ENCODE assay signal across 17 cellular contexts in the genomic region with DNA sequence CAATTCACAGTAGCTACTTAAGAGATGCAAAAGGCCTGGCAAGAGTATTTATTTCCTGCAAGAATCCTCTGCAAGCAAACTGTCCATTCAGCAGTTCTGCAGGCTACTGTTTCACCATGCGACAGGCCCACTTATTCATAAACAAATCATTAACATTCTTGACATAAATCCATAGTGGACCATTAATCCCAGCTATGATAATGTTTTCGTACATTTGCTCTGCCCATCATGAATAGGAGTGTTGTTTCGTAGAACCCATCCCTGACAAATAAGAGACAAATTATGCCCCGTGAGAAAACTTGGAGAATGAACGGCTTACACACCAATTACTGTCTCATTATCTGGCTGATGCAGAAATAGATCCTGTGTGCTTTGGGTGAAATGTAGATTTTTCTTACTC.
DNase-seq lines count a peak whose midpoint lies in the region; ATAC-seq and TF ChIP-seq lines count a peak whose summit lies in the region.
"Had no signal": no experiment of that assay in that cellular context is flagged by ENCODE, and none has a peak within 500 bp of the region (broad histone marks: within the 10 kb centered on the region; RNA-seq: fewer than 3 reads in every experiment).

No MANE protein-coding gene starts in this region.

- no peaks in the 10 kb centered on the region for H4K20me1 ChIP-seq in neural cell (ENCODE audit: insufficient read depth)

- no peaks in the 10 kb centered on the region for H3K27me3 ChIP-seq in neural cell (ENCODE audit: insufficient read depth, low read depth, low read length)
- H3K27me3 ChIP-seq: BE2C had no signal

- no peak overlapping the region for H3K9ac ChIP-seq in neural cell (ENCODE audit: low read length)

- ATAC-seq in HG02610 (IDR thresholded peaks at IDR 0.05; ENCODE audit: unreplicated experiment) = no peak
- ATAC-seq: Panc1 had no signal

- H2AFZ ChIP-seq in neural cell (ENCODE audit: low read depth, low read length) = no peak overlapping the region

- no peaks in the 10 kb centered on the region for H3K36me3 ChIP-seq in neural cell (ENCODE audit: insufficient read depth, low read length)
- H3K36me3 ChIP-seq: BE2C had no signal

- no peak for TF ChIP-seq RAD21 in neural cell (conservative IDR thresholded peaks at IDR 0.05)

- peak; percentile 65 for TF ChIP-seq EP300 in neural cell (conservative IDR thresholded peaks at IDR 0.05; ENCODE audit: poor library complexity, severe bottlenecking)

- H3K9me2 ChIP-seq in neural cell (ENCODE audit: insufficient read depth, low read length) = no peaks in the 10 kb centered on the region

- peak overlapping the region; percentile 32 for H3K27ac ChIP-seq in neural cell (ENCODE audit: low read length)
- H3K27ac ChIP-seq: SK-N-MC had no signal

- no peaks in the 10 kb centered on the region for H3F3A ChIP-seq in neural cell (ENCODE audit: insufficient read depth, low read length, poor library complexity, severe bottlenecking)

- no peaks in the 10 kb centered on the region for H3K9me3 ChIP-seq in neural cell (ENCODE audit: low read length)
- H3K9me3 ChIP-seq: BE2C had no signal

- peak; percentile 3 for DNase-seq in Ammon's horn (ENCODE audit: low spot score)
- peak; percentile 62 for DNase-seq in NCI-H748 (lab: John Stamatoyannopoulos, UW; ENCODE audit: unreplicated experiment)
- peak; percentile 42 for DNase-seq in fibroblast of villous mesenchyme (ENCODE audit: low read depth)
- no peak for DNase-seq in SW 1271 (lab: John Stamatoyannopoulos, UW)
- no peak for DNase-seq in activated CD4-positive, alpha-beta T cell treated with anti-CD3 and anti-CD28 coated beads, Interleukin-2, amount 50 U/mL, for 1 hour
- DNase-seq in effector CD8-positive, alpha-beta T cell (lab: John Stamatoyannopoulos, UW) = no peak
- DNase-seq: BE2C; CD4-positive, alpha-beta T cell; DMS79 treated with DMSO at 0.1 percent for 48 hours; H9; NCI-H187 treated with DMSO at 0.1 percent for 48 hours; NCI-H2171 treated with DMSO at 0.1 percent for 48 hours; NCI-H446 treated with DMSO at 0.1 percent for 48 hours had no signal

- no peaks in the 10 kb centered on the region for H3K79me2 ChIP-seq in neural cell (replicated peaks; ENCODE audit: insufficient read depth, low read length)

- TF ChIP-seq CTCF in fibroblast of villous mesenchyme (IDR thresholded peaks at IDR 0.05; ENCODE audit: insufficient read depth, low read depth, low read length) (no peak), neural cell (IDR thresholded peaks at IDR 0.05; ENCODE audit: poor library complexity, severe bottlenecking) (no peak)

- H3K4me2 ChIP-seq in neural cell (ENCODE audit: low read length) = peak overlapping the region; percentile 16

- H3K4me3 ChIP-seq in fibroblast of villous mesenchyme (ENCODE audit: low read depth, low read length) (no peak overlapping the region), neural cell (ENCODE audit: low read length) (peak overlapping the region; percentile 36)
- H3K4me3 ChIP-seq: SK-N-MC had no signal

TF ChIP-seq in neural cell, 6 proteins besides CTCF, POLR2A, EP300 and RAD21:
- no peak for TF ChIP-seq TAF1 (IDR thresholded peaks at IDR 0.05; ENCODE audit: low read depth)
- TF ChIP-seq POLR2AphosphoS5 (IDR thresholded peaks at IDR 0.05) = peak; percentile 73
- TF ChIP-seq MXI1 (conservative IDR thresholded peaks at IDR 0.05; ENCODE audit: poor library complexity, severe bottlenecking) = no peak
- TF ChIP-seq, protein P1, sequence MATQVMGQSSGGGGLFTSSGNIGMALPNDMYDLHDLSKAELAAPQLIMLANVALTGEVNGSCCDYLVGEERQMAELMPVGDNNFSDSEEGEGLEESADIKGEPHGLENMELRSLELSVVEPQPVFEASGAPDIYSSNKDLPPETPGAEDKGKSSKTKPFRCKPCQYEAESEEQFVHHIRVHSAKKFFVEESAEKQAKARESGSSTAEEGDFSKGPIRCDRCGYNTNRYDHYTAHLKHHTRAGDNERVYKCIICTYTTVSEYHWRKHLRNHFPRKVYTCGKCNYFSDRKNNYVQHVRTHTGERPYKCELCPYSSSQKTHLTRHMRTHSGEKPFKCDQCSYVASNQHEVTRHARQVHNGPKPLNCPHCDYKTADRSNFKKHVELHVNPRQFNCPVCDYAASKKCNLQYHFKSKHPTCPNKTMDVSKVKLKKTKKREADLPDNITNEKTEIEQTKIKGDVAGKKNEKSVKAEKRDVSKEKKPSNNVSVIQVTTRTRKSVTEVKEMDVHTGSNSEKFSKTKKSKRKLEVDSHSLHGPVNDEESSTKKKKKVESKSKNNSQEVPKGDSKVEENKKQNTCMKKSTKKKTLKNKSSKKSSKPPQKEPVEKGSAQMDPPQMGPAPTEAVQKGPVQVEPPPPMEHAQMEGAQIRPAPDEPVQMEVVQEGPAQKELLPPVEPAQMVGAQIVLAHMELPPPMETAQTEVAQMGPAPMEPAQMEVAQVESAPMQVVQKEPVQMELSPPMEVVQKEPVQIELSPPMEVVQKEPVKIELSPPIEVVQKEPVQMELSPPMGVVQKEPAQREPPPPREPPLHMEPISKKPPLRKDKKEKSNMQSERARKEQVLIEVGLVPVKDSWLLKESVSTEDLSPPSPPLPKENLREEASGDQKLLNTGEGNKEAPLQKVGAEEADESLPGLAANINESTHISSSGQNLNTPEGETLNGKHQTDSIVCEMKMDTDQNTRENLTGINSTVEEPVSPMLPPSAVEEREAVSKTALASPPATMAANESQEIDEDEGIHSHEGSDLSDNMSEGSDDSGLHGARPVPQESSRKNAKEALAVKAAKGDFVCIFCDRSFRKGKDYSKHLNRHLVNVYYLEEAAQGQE (IDR thresholded peaks at IDR 0.05; ENCODE audit: borderline replicate concordance) = no peak
- no peak for TF ChIP-seq SMC3 (conservative IDR thresholded peaks at IDR 0.05; ENCODE audit: poor library complexity)
- TF ChIP-seq EZH2 (IDR thresholded peaks at IDR 0.05; ENCODE audit: borderline replicate concordance, insufficient read depth, low read length, poor library complexity, severe bottlenecking) = no peak
TF ChIP-seq in neural cell: peak in this region for 1.

Comparison
In these comparisons a context has a peak if more than half of its experiments do, and no peak if none do; other contexts are left out.
1. DNase-seq: peak in Ammon's horn (single experiment), NCI-H748 (single experiment) and fibroblast of villous mesenchyme (single experiment); none in SW 1271 (0 of 2), activated CD4-positive, alpha-beta T cell treated with anti-CD3 and anti-CD28 coated beads, Interleukin-2, amount 50 U/mL, for 1 hour (single experiment) and effector CD8-positive, alpha-beta T cell (single experiment).